In the genomic region with DNA sequence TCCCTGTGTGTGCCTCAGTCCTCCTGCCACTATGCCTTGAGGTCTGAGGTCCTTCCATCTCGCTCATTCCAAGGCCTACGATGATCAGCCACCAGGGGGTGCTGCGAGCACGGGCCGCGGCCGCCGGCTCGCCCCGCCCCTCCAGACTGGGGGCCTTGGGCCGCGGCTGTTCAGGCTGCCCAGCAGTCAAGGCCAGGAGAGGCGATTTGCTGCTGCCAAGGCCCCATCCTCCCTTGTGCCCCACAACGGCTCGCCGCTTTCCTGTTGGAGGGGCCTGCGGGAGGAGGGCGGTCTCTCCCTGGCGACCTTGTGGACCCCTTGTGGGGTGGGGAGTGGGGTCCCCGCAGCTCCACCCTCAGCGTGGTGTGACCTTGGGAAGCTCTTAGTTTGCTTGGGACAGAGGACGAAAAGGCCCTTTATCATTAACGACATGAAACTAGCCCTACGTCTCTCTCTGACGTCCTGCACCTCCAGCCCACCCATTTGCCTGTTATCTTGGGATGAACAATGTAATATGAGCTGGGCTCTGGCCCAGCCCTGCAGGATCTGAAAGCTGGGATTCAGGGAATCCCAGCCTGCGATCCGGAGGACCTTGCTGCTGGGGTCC, we compare ENCODE assay signal across 9 cellular contexts. TPM values are rescaled to one million over a fixed set of nuclear protein-coding genes. Genes with fewer than 3 reads are reported as not detected.
DNase-seq lines count a peak whose midpoint lies in the region; ATAC-seq and TF ChIP-seq lines count a peak whose summit lies in the region.
"Had no signal": no experiment of that assay in that cellular context is flagged by ENCODE, and none has a peak within 500 bp of the region (broad histone marks: within the 10 kb centered on the region; RNA-seq: fewer than 3 reads in every experiment).

No MANE protein-coding gene starts in this region.

- peak; percentile 33 for DNase-seq in DMS79 treated with DMSO at 0.1 percent for 48 hours (lab: John Stamatoyannopoulos, UW)
- DNase-seq in Panc1 (ENCODE audit: low read depth, low spot score) = no peak
- peak; percentile 62 for DNase-seq in activated T-helper 1 cell treated with Interleukin-2 at 50 U/mL for 16 hours (ENCODE audit: low read depth)
- DNase-seq in fibroblast of peridontal ligament (ENCODE audit: extremely low read depth) = peak; percentile 68
- DNase-seq in natural killer cell = peak; percentile 85
- peak; percentile 39 to 65 for DNase-seq in stimulated activated CD8-positive, alpha-beta memory T cell treated with anti-CD3 and anti-CD28 coated beads, Interleukin-7, amount 100 ng/mL, for 48 hours (ENCODE audit: extremely low read depth in 1 of 2, low read depth in 1 of 2)

- TF ChIP-seq CTCF in Panc1 (IDR thresholded peaks at IDR 0.05) = peak; percentile 94
- peak; percentile 87 for TF ChIP-seq CTCF in natural killer cell (IDR thresholded peaks at IDR 0.05)

- no peaks in the 10 kb centered on the region for H3K9me3 Mint-ChIP-seq in natural killer cell

- H3K4me1 Mint-ChIP-seq in natural killer cell = peaks cover 0 to 14% of the 10 kb centered on the region in 2 donors

- CTCF ChIA-PET in Panc1 (lab: Charles Lee) = interaction anchor here (0.6 to 1.5 kb wide), 5 partner anchors 11 to 1517 kb away, joined by 3 to 8 read pairs (median 6); no protein-coding TSS in a partner anchor

- no peaks in the 10 kb centered on the region for H3K36me3 Mint-ChIP-seq in natural killer cell

- H3K4me3 ChIP-seq in HUES48 (ENCODE audit: low read depth, low read length) (peak overlapping the region; percentile 55), Panc1 (ENCODE audit: low read depth in 2 of 2, low read length in 2 of 2) (peak overlapping the region; percentile 24 to 33; a peak in 3 of 4 replicates)

- H3K9ac ChIP-seq in HUES48 (ENCODE audit: low read depth, low read length) = peak overlapping the region; percentile 58; the same call in 1 of the 2 replicates

- POLR2A ChIA-PET in Panc1 (lab: Charles Lee) = interaction anchor here (0.6 to 0.9 kb wide), 2 partner anchors 26 to 40 kb away, joined by 3 to 20 read pairs; a partner anchor contains a TSS

- H3K4me1 ChIP-seq in HUES48 (ENCODE audit: control insufficient read depth, insufficient read depth, low read length) (peaks cover 13% of the 10 kb centered on the region), Panc1 (ENCODE audit: control insufficient read depth, insufficient read depth, low read length) (no peaks in the 10 kb centered on the region)

- peaks cover 18% of the 10 kb centered on the region for H3K36me3 ChIP-seq in HUES48 (ENCODE audit: control insufficient read depth, insufficient read depth, low read length)
- no peaks in the 10 kb centered on the region for H3K36me3 ChIP-seq in Panc1 (ENCODE audit: control insufficient read depth, insufficient read depth, low read length)

- in situ Hi-C loops in Panc1 (cut with HindIII; ENCODE audit: low pct_unique_long_range_greater_than_20kb, low sequenced_read_pairs) = no loop called here

- intact Hi-C loops in Panc1 (cut with micrococcal nuclease; ENCODE audit: unreplicated experiment) = loop anchor here (5.0 kb wide), 1 partner anchor 44 kb away; no protein-coding TSS in a partner anchor
- intact Hi-C loops in natural killer cell (cut with micrococcal nuclease) = loop anchor here (1.0 to 5.0 kb wide), 3 partner anchors 45 to 147 kb away; a partner anchor contains a TSS

- H3K27ac Mint-ChIP-seq in natural killer cell = no peak overlapping the region

- H3K27ac ChIP-seq in HUES48 (ENCODE audit: low read depth, low read length) = peak overlapping the region; percentile 79
- H3K27ac ChIP-seq in Panc1 (ENCODE audit: low read length) = peak overlapping the region; percentile 23; the same call in 1 of the 2 replicates

- ATAC-seq in Panc1 (peak; percentile 96), natural killer cell (peak; percentile 84 to 88 (median 87)), GM18517 (IDR thresholded peaks at IDR 0.05; ENCODE audit: unreplicated experiment) (no peak)

- peak overlapping the region; percentile 58 for H3K4me3 Mint-ChIP-seq in natural killer cell

- H3K9me3 ChIP-seq in HUES48 (ENCODE audit: control insufficient read depth, insufficient read depth, low read length) = no peaks in the 10 kb centered on the region
- no peaks in the 10 kb centered on the region for H3K9me3 ChIP-seq in Panc1 (ENCODE audit: control insufficient read depth, insufficient read depth, low read depth, low read length)

- H3K27me3 Mint-ChIP-seq in natural killer cell (ENCODE audit: low read depth in 2 of 2) = peaks cover 0 to 17% of the 10 kb centered on the region in 2 donors

- no TSS peak for BruUV-seq in Panc1 (replicated peaks; lab: Mats Ljungman, UMichigan)

- H3K27me3 ChIP-seq in HUES48 (ENCODE audit: control insufficient read depth, insufficient read depth, low read length) (peaks cover 26% of the 10 kb centered on the region), Panc1 (ENCODE audit: control insufficient read depth, insufficient read depth, low read length) (no peaks in the 10 kb centered on the region)

RNA-seq across cellular contexts. Expression of a gene that starts 5.4 kb away (rescaled TPM):
- not detected for total RNA-seq in Panc1 (2021; ENCODE audit: unreplicated experiment)
- not detected for polyA plus RNA-seq in Panc1 (2012; ENCODE audit: insufficient read length)
- total RNA-seq in natural killer cell = under 1 TPM in 2 of 3 donors, not detected in 1; 0.24 to 0.32 TPM
- total RNA-seq: glomerular endothelial cell had no signal

RNA-seq across cellular contexts. Expression of a gene that starts 10.1 kb away (rescaled TPM):
- total RNA-seq in Panc1 (2021; ENCODE audit: unreplicated experiment) = 11.2 TPM
- 10.0 TPM for polyA plus RNA-seq in Panc1 (2012; ENCODE audit: insufficient read length)
- 1 to 10 TPM in 1 of 3 donors, under 1 TPM in 2; 0.25 to 1.2 (median 0.28) TPM for total RNA-seq in natural killer cell

RNA-seq across cellular contexts. Expression of a gene that starts 26.3 kb away (rescaled TPM):
- 28.1 TPM for total RNA-seq in Panc1 (2021; ENCODE audit: unreplicated experiment)
- polyA plus RNA-seq in Panc1 (2012; ENCODE audit: insufficient read length) = 37.0 TPM
- total RNA-seq in natural killer cell = 10 to 100 TPM; 23.0 to 28.7 (median 26.4) TPM

RNA-seq across cellular contexts. Expression of a gene that starts 31.4 kb away (rescaled TPM):
- total RNA-seq in Panc1 (2021; ENCODE audit: unreplicated experiment) (211 TPM), natural killer cell (100 to 1,000 TPM; 276 to 295 (median 291) TPM)
- polyA plus RNA-seq in Panc1 (2012; ENCODE audit: insufficient read length) = 226 TPM
